Comparison of ENCODE assay signal across 21 cellular contexts in genomic region chr21:31913191-31913608, GRCh38. TPM values are rescaled to one million over a fixed set of nuclear protein-coding genes. Genes with fewer than 3 reads are reported as not detected.
"Had no signal": no experiment of that assay in that cellular context is flagged by ENCODE, and none has a peak within 500 bp of the region (broad histone marks: within the 10 kb centered on the region; RNA-seq: fewer than 3 reads in every experiment).

No MANE protein-coding gene starts in this region.

- H3K36me3 Mint-ChIP-seq: activated naive CD8-positive, alpha-beta T cell had no signal

- H3K9me3 ChIP-seq: breast epithelium, colonic mucosa, esophagus muscularis mucosa, gastrocnemius medialis, psoas muscle, right atrium auricular region, spleen, tibial artery had no signal

- H3K4me3 Mint-ChIP-seq: activated CD4-positive, alpha-beta T cell treated with anti-CD3 and anti-CD28 coated beads, Interleukin-2, amount 10 ng/mL, durations not matched to agents 7 days and 5 days; activated CD8-positive, alpha-beta T cell treated with anti-CD3 and anti-CD28 coated beads, Interleukin-2, amount 10 ng/mL, durations not matched to agents 7 days and 5 days; activated naive CD8-positive, alpha-beta T cell; activated T-cell treated with anti-CD3 and anti-CD28 coated beads, Interleukin-2, amount 50 U/mL, for 24 hours; activated T-helper 17 cell treated with anti-CD3 and anti-CD28 coated beads, Interleukin-2, amount 50 U/mL, for 72 hours; effector memory CD8-positive, alpha-beta T cell had no signal

- H3K27me3 ChIP-seq: breast epithelium, colonic mucosa, right atrium auricular region had no signal

- H3K36me3 ChIP-seq: breast epithelium, colonic mucosa, esophagus muscularis mucosa, gastrocnemius medialis, right atrium auricular region, spleen, tibial artery had no signal

- DNase-seq: activated CD4-positive, alpha-beta T cell treated with anti-CD3 and anti-CD28 coated beads, Interleukin-2, amount 10 ng/mL, durations not matched to agents 7 days and 5 days; activated CD8-positive, alpha-beta T cell treated with anti-CD3 and anti-CD28 coated beads, Interleukin-2, amount 10 ng/mL, durations not matched to agents 7 days and 5 days; activated T-cell treated with anti-CD3 and anti-CD28 coated beads, Interleukin-2, amount 50 U/mL, for 24 hours; colonic mucosa; dorsolateral prefrontal cortex; effector memory CD8-positive, alpha-beta T cell; gastrocnemius medialis; hippocampal formation; psoas muscle; spleen; stimulated activated CD4-positive, alpha-beta T cell treated with anti-CD3 and anti-CD28 coated beads, Interleukin-4, amount 100 ng/mL, for 1 hour; stimulated activated naive CD4-positive, alpha-beta T cell; tibial artery had no signal

- H3K27ac ChIP-seq: breast epithelium, colonic mucosa, dorsolateral prefrontal cortex, esophagus muscularis mucosa, gastrocnemius medialis, psoas muscle, right atrium auricular region, spleen, tibial artery had no signal

- H3K27ac Mint-ChIP-seq: activated CD4-positive, alpha-beta T cell treated with anti-CD3 and anti-CD28 coated beads, Interleukin-2, amount 10 ng/mL, durations not matched to agents 7 days and 5 days; activated CD8-positive, alpha-beta T cell treated with anti-CD3 and anti-CD28 coated beads, Interleukin-2, amount 10 ng/mL, durations not matched to agents 7 days and 5 days; activated naive CD8-positive, alpha-beta T cell; activated T-cell treated with anti-CD3 and anti-CD28 coated beads, Interleukin-2, amount 50 U/mL, for 24 hours; activated T-helper 17 cell treated with anti-CD3 and anti-CD28 coated beads, Interleukin-2, amount 50 U/mL, for 72 hours; effector memory CD8-positive, alpha-beta T cell had no signal

- H3K4me3 ChIP-seq: breast epithelium, colonic mucosa, dorsolateral prefrontal cortex, esophagus muscularis mucosa, gastrocnemius medialis, psoas muscle, right atrium auricular region, spleen, tibial artery had no signal

- H3K9me3 Mint-ChIP-seq: activated CD4-positive, alpha-beta T cell treated with anti-CD3 and anti-CD28 coated beads, Interleukin-2, amount 10 ng/mL, durations not matched to agents 7 days and 5 days; activated T-cell treated with anti-CD3 and anti-CD28 coated beads, Interleukin-2, amount 50 U/mL, for 24 hours; activated T-helper 17 cell treated with anti-CD3 and anti-CD28 coated beads, Interleukin-2, amount 50 U/mL, for 72 hours had no signal

- H3K4me1 ChIP-seq: colonic mucosa, psoas muscle, right atrium auricular region, spleen, tibial artery had no signal

- H3K4me1 Mint-ChIP-seq: activated CD4-positive, alpha-beta T cell treated with anti-CD3 and anti-CD28 coated beads, Interleukin-2, amount 10 ng/mL, durations not matched to agents 7 days and 5 days; activated T-helper 17 cell treated with anti-CD3 and anti-CD28 coated beads, Interleukin-2, amount 50 U/mL, for 72 hours had no signal

- ATAC-seq: activated CD4-positive, CD25-positive, alpha-beta regulatory T cell treated with anti-CD3 and anti-CD28 coated beads, Interleukin-2, amount 50 U/mL, for 24 hours; activated CD8-positive, alpha-beta T cell treated with anti-CD3 and anti-CD28 coated beads, Interleukin-2, amount 10 ng/mL, durations not matched to agents 7 days and 5 days; activated T-helper 17 cell treated with anti-CD3 and anti-CD28 coated beads, Interleukin-2, amount 50 U/mL, for 72 hours; effector memory CD8-positive, alpha-beta T cell; gastrocnemius medialis; psoas muscle had no signal

RNA-seq across cellular contexts. Expression of gene HUNK, which starts 40.4 kb away (rescaled TPM):
- total RNA-seq: myocyte; T-helper 2 cell treated with Interferon-gamma antibody and Interleukin-4, amounts not matched to agents 100 ng/mL and 5 ng/mL, for 36 hours had no signal
